Comparison of ENCODE assay signal across 8 cellular contexts in genomic region chr10:110016037-110016436, GRCh38. TPM values are rescaled to one million over a fixed set of nuclear protein-coding genes. Genes with fewer than 3 reads are reported as not detected.
DNase-seq lines count a peak whose midpoint lies in the region; ATAC-seq and TF ChIP-seq lines count a peak whose summit lies in the region.

No MANE protein-coding gene starts in this region.

- H3K4me1 ChIP-seq in H9 (ENCODE audit: insufficient read depth, low read length) (peaks cover 10% of the 10 kb centered on the region), liver (ENCODE audit: control insufficient read depth in 4 of 4, insufficient read depth in 4 of 4, low read length in 3 of 4) (peaks cover 1 to 6% (median 3%) of the 10 kb centered on the region in 4 donors)

- TF ChIP-seq CTCF in H9 (conservative IDR thresholded peaks at IDR 0.05) (peak; percentile 41; the same call in 2 of the 3 replicates), brain microvascular endothelial cell (IDR thresholded peaks at IDR 0.05; ENCODE audit: low read depth, low read length, missing control alignments) (peak; percentile 62), liver (IDR thresholded peaks at IDR 0.05; ENCODE audit: low read depth, low read length, missing input control) (peak; percentile 35), type B pancreatic cell (conservative IDR thresholded peaks at IDR 0.05) (no peak)

- no peak overlapping the region for H3K18ac ChIP-seq in H9 (ENCODE audit: insufficient read length, low read depth, low read length)

- H3K27ac ChIP-seq in H9 (ENCODE audit: insufficient read length, low read depth, low read length) = no peak overlapping the region
- H3K27ac ChIP-seq in brain microvascular endothelial cell = no peak overlapping the region
- H3K27ac ChIP-seq in liver (ENCODE audit: low read depth in 1 of 2, low read length in 2 of 2) = no peak overlapping the region

- H4K8ac ChIP-seq in H9 (replicated peaks; ENCODE audit: insufficient read length, low read depth, low read length) = no peak overlapping the region

- H4K5ac ChIP-seq in H9 (ENCODE audit: insufficient read length, low read depth, low read length) = no peak overlapping the region

- H3K23ac ChIP-seq in H9 (ENCODE audit: insufficient read length, low read depth, low read length) = no peak overlapping the region

- H3K14ac ChIP-seq in H9 (ENCODE audit: insufficient read depth, low read length) = no peak overlapping the region

- H3K4me3 Mint-ChIP-seq in H9 (no peak overlapping the region), type B pancreatic cell (no peak overlapping the region)

- no peak overlapping the region for H3T11ph ChIP-seq in H9 (ENCODE audit: low read length)

- H3K27me3 Mint-ChIP-seq in H9 (ENCODE audit: low read depth) (no peaks in the 10 kb centered on the region), type B pancreatic cell (no peaks in the 10 kb centered on the region)

- no peaks in the 10 kb centered on the region for H3K23me2 ChIP-seq in H9 (ENCODE audit: insufficient read length, low read depth, low read length, poor library complexity, severe bottlenecking)

- no peak overlapping the region for H4K91ac ChIP-seq in H9 (ENCODE audit: insufficient read length, low read depth, low read length)

- H3K9ac ChIP-seq in H9 (ENCODE audit: extremely low read depth, insufficient read length, low read length) (no peak overlapping the region), liver (ENCODE audit: low read depth in 1 of 2, low read length in 2 of 2) (no peak overlapping the region)

- no peak overlapping the region for H3K56ac ChIP-seq in H9 (ENCODE audit: insufficient read length, low read depth, low read length)

- H3K4me3 ChIP-seq in brain microvascular endothelial cell (ENCODE audit: low read depth, low read length) = no peak overlapping the region
- no peak overlapping the region for H3K4me3 ChIP-seq in liver (ENCODE audit: low read depth in 1 of 3, low read length in 3 of 3)

- H2BK15ac ChIP-seq in H9 (ENCODE audit: low read depth, low read length) = no peak overlapping the region

- H3K79me2 ChIP-seq in H9 (ENCODE audit: insufficient read depth, low read length) = peaks cover 13% of the 10 kb centered on the region; the same call in 1 of the 2 replicates

- H3K4me2 ChIP-seq in H9 (ENCODE audit: insufficient read depth, insufficient read length, low read length) = no peak overlapping the region

- peak; percentile 76 to 77 for TF ChIP-seq RAD21 in liver (IDR thresholded peaks at IDR 0.05)

- H3K4me1 Mint-ChIP-seq in H9 (peaks cover 41 to 47% of the 10 kb centered on the region in 2 experiments), type B pancreatic cell (ENCODE audit: unreplicated experiment) (peaks cover 55% of the 10 kb centered on the region)

- no peaks in the 10 kb centered on the region for H3K27me3 ChIP-seq in H9 (ENCODE audit: insufficient read depth, low read length)
- no peaks in the 10 kb centered on the region for H3K27me3 ChIP-seq in brain microvascular endothelial cell (replicated peaks)
- H3K27me3 ChIP-seq in liver (ENCODE audit: control insufficient read depth in 4 of 4, insufficient read depth in 4 of 4, low read length in 3 of 4) = no peaks in the 10 kb centered on the region

- DNase-seq in AG20443 (ENCODE audit: low spot score) (peak; percentile 25), H9 (peak; percentile 41), brain microvascular endothelial cell (no peak), DMS153 treated with DMSO at 0.1 percent for 48 hours (lab: John Stamatoyannopoulos, UW; ENCODE audit: unreplicated experiment) (no peak), type B pancreatic cell (ENCODE audit: extremely low spot score, unreplicated experiment) (no peak)
- no peak for DNase-seq in effector CD8-positive, alpha-beta T cell (lab: John Stamatoyannopoulos, UW)

- H3K27ac Mint-ChIP-seq in H9 (peak overlapping the region; percentile 5 to 97 (median 36); a peak in 4 of 7 replicates), type B pancreatic cell (no peak overlapping the region)

- H3K9me3 ChIP-seq in H9 (ENCODE audit: control insufficient read depth, low read depth, low read length) = no peaks in the 10 kb centered on the region
- no peaks in the 10 kb centered on the region for H3K9me3 ChIP-seq in liver (ENCODE audit: control insufficient read depth in 4 of 4, low read length in 3 of 4)

- peaks cover 6% of the 10 kb centered on the region for H3K79me1 ChIP-seq in H9 (ENCODE audit: insufficient read depth, low read depth, low read length, poor library complexity, severe bottlenecking)

- no peak overlapping the region for H2AK5ac ChIP-seq in H9 (ENCODE audit: insufficient read length, low read length)

- H2BK20ac ChIP-seq in H9 (ENCODE audit: low read depth, low read length, poor library complexity, severe bottlenecking) = no peak overlapping the region

- H2BK120ac ChIP-seq in H9 (ENCODE audit: low read depth, low read length, poor library complexity, severe bottlenecking) = no peak overlapping the region

- H3K4ac ChIP-seq in H9 (ENCODE audit: low read depth, low read length) = no peak overlapping the region

- H3K36me3 Mint-ChIP-seq in H9 (ENCODE audit: insufficient read depth in 1 of 3, low read depth in 3 of 3) (peaks cover 0 to 2% (median 0%) of the 10 kb centered on the region in 3 experiments; a peak in 1 of 7 replicates), type B pancreatic cell (peaks cover 11% of the 10 kb centered on the region)

- H3K36me3 ChIP-seq in brain microvascular endothelial cell (replicated peaks) (no peaks in the 10 kb centered on the region), liver (ENCODE audit: control insufficient read depth in 4 of 4, insufficient read depth in 3 of 4, low read depth in 1 of 4, low read length in 3 of 4) (no peaks in the 10 kb centered on the region)

- H3K9me3 Mint-ChIP-seq in H9 = no peaks in the 10 kb centered on the region
- H3K9me3 Mint-ChIP-seq in type B pancreatic cell = peaks cover 5% of the 10 kb centered on the region

- in situ Hi-C loops in brain microvascular endothelial cell (cut with HindIII; ENCODE audit: low pct_ligation_motif_present, low sequenced_read_pairs) = no loop called here

- H2BK5ac ChIP-seq in H9 (ENCODE audit: insufficient read length, low read length) = no peak overlapping the region

- H2AFZ ChIP-seq in H9 (ENCODE audit: low read length) = no peak overlapping the region

- ATAC-seq in HG02798 (IDR thresholded peaks at IDR 0.05; ENCODE audit: poor library complexity, unreplicated experiment) = no peak

- H2BK12ac ChIP-seq in H9 (ENCODE audit: insufficient read length, low read depth, low read length) = no peak overlapping the region

- H4K20me1 ChIP-seq in H9 (ENCODE audit: control insufficient read depth, insufficient read depth, insufficient read length) = no peaks in the 10 kb centered on the region

TF ChIP-seq in liver, 16 proteins besides CTCF, POLR2A, EP300 and RAD21 (continues in another document):
- no peak for TF ChIP-seq EGR1 (IDR thresholded peaks at IDR 0.05; ENCODE audit: low read depth in 2 of 2)
- TF ChIP-seq GABPA (IDR thresholded peaks at IDR 0.05 in 1 of 2, conservative IDR thresholded peaks at IDR 0.05 in 1 of 2) = no peak
- TF ChIP-seq REST (IDR thresholded peaks at IDR 0.05) = no peak
- no peak for TF ChIP-seq TAF1 (conservative IDR thresholded peaks at IDR 0.05)
- no peak for TF ChIP-seq YY1 (IDR thresholded peaks at IDR 0.05)
- TF ChIP-seq FOXA1 (IDR thresholded peaks at IDR 0.05) = no peak
- TF ChIP-seq SP1 (IDR thresholded peaks at IDR 0.05) = no peak
- TF ChIP-seq MAX (IDR thresholded peaks at IDR 0.05) = no peak
- TF ChIP-seq NR2F2 (IDR thresholded peaks at IDR 0.05) = no peak
- TF ChIP-seq FOXA2 (IDR thresholded peaks at IDR 0.05) = no peak
- TF ChIP-seq HNF4G (IDR thresholded peaks at IDR 0.05) = no peak
- TF ChIP-seq ATF3 (IDR thresholded peaks at IDR 0.05) = no peak
- no peak for TF ChIP-seq JUND (IDR thresholded peaks at IDR 0.05)

RNA-seq across cellular contexts. Expression of gene ADD3, which starts 8.3 kb away (rescaled TPM):
- 59.9 and 66.4 TPM in 2 replicates for total RNA-seq in H9 (2021)
- 10 to 100 TPM; 24.5 to 55.9 TPM for total RNA-seq in liver
- polyA plus RNA-seq in liver = 10 to 100 TPM; 15.4 to 21.1 TPM
- 140 and 183 TPM in 2 replicates for total RNA-seq in type B pancreatic cell (ENCODE audit: low replicate concordance)

Comparison
In these comparisons a context has a peak if more than half of its experiments do, and no peak if none do; other contexts are left out.
1. DNase-seq: peak in AG20443 (single experiment) and H9 (single experiment); none in brain microvascular endothelial cell (single experiment), DMS153 treated with DMSO at 0.1 percent for 48 hours (single experiment), type B pancreatic cell (single experiment) and effector CD8-positive, alpha-beta T cell (single experiment).